Comparison of ENCODE assay signal across 11 cellular contexts in the genomic region with DNA sequence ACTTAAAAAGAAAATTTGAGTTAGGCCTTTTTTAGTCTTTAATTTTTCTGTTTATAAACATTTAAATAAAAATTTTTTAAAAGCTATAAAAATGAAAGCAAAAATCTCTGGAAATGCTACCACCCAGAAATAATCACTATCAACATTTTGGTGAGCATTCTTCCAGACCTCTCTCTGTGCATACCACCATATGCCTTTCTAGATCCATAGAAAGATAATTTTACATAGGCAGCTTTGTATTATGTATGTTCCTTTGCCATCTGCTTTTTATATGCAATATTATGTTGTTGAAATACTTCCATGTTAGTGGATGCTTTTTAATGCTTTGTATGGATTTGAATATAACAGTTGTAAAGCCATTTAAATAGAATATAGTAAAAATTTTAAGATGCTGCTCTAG.
"Had no signal": no experiment of that assay in that cellular context is flagged by ENCODE, and none has a peak within 500 bp of the region (broad histone marks: within the 10 kb centered on the region; RNA-seq: fewer than 3 reads in every experiment).

No MANE protein-coding gene starts in this region.

- H3K9me3 ChIP-seq: HAP-1 had no signal

- H3K9ac ChIP-seq: GM23248 had no signal

- H3K4me3 ChIP-seq: GM23248, GM23338, HAP-1 had no signal

- ATAC-seq: GM23338, HCT116 had no signal

- H3K27ac ChIP-seq: GM23248 had no signal

- H3K4me1 ChIP-seq: HAP-1 had no signal

- FAIRE-seq: H1, H54 had no signal

- H2AFZ ChIP-seq: GM23248, GM23338 had no signal

- H3K36me3 ChIP-seq: HAP-1 had no signal

- H3K4me2 ChIP-seq: GM23338 had no signal

- DNase-seq: GM23248, GOT3, H7, H9, HCEC 1CT, HFFc6 had no signal
